27 cellular contexts compared by ENCODE assay signal in the genomic region with DNA sequence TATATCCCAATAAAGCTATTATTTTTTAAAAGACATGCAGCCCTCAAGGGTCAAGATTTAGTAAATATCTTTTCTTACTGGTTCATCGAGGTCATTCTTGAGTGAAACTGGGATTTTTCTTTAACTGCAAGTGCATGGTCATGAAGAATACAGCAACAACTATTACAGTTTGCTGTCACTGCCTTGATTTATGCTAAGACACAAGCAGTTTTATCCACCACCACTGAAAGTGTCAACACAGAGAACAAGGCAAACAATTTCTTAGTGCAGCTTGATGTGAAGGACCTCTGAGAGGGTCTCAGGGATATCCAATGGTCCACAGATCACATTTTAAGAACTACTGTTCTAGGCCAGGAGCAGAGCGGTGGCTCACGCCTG. TPM values are rescaled to one million over a fixed set of nuclear protein-coding genes. Genes with fewer than 3 reads are reported as not detected.
DNase-seq lines count a peak whose midpoint lies in the region; ATAC-seq and TF ChIP-seq lines count a peak whose summit lies in the region.
"Had no signal": no experiment of that assay in that cellular context is flagged by ENCODE, and none has a peak within 500 bp of the region (broad histone marks: within the 10 kb centered on the region; RNA-seq: fewer than 3 reads in every experiment).

No MANE protein-coding gene starts in this region.

- intact Hi-C loops in CD4-positive, alpha-beta T cell (cut with DNase I, micrococcal nuclease), result loop anchor here in 1 of 2 experiments (2.0 kb wide), 1 partner anchor 14 kb away; no protein-coding TSS in a partner anchor
- intact Hi-C loops in naive thymus-derived CD4-positive, alpha-beta T cell (cut with micrococcal nuclease), result no loop called here

- H3K27ac Mint-ChIP-seq in CD4-positive, alpha-beta T cell, result no peak overlapping the region
- H3K27ac Mint-ChIP-seq in CD8-positive, alpha-beta memory T cell, result peak overlapping the region in 1 of 8 donors; percentile 61
- no peak overlapping the region for H3K27ac Mint-ChIP-seq in T-cell
- peak overlapping the region in 1 of 9 donors; percentile 15 for H3K27ac Mint-ChIP-seq in naive thymus-derived CD4-positive, alpha-beta T cell
- H3K27ac Mint-ChIP-seq: brain, HFFc6, nephron had no signal

- H3K27me3 Mint-ChIP-seq in CD4-positive, alpha-beta T cell, result no peaks in the 10 kb centered on the region
- H3K27me3 Mint-ChIP-seq in CD8-positive, alpha-beta memory T cell, result no peaks in the 10 kb centered on the region
- no peaks in the 10 kb centered on the region for H3K27me3 Mint-ChIP-seq in T-cell
- no peaks in the 10 kb centered on the region for H3K27me3 Mint-ChIP-seq in naive thymus-derived CD4-positive, alpha-beta T cell
- H3K27me3 Mint-ChIP-seq: brain had no signal

- H3K4me3 ChIP-seq in CD8-positive, alpha-beta memory T cell (ENCODE audit: low read length), result no peak overlapping the region
- H3K4me3 ChIP-seq in naive thymus-derived CD4-positive, alpha-beta T cell (ENCODE audit: low read length), result no peak overlapping the region
- H3K4me3 ChIP-seq: BLaER1 treated with 17β-estradiol and CSF1 and Interleukin-3, amounts not matched to agents 10 nM and 100 nM; esophagus squamous epithelium; GM23248; heart right ventricle; upper lobe of right lung had no signal

- no peak for DNase-seq in CD4-positive, alpha-beta T cell
- DNase-seq in CD8-positive, alpha-beta memory T cell, result no peak
- DNase-seq in T-cell (no peak), COLO829 (ENCODE audit: low spot score) (no peak)
- no peak for DNase-seq in naive thymus-derived CD4-positive, alpha-beta T cell
- DNase-seq: activated CD4-positive, alpha-beta T cell treated with anti-CD3 and anti-CD28 coated beads for 48 hours; cerebellar nuclear complex; esophagus squamous epithelium; foreskin keratinocyte; GM23248; heart right ventricle; HFFc6; kidney; midbrain; NCI-H1092; NCI-H187; NCI-H2171; stimulated activated CD4-positive, alpha-beta T cell treated with anti-CD3 and anti-CD28 coated beads, Interleukin-4, amount 100 ng/mL, for 24 hours; substantia nigra; T-helper 9 cell; upper lobe of right lung had no signal

- CTCF ChIA-PET in CD4-positive, alpha-beta T cell (lab: Charles Lee), result no interaction called here
- CTCF ChIA-PET in CD8-positive, alpha-beta memory T cell (lab: Charles Lee), result interaction anchor here (1.2 kb wide), 1 partner anchor 38 kb away, joined by 3 read pairs; no protein-coding TSS in a partner anchor
- CTCF ChIA-PET in T-cell (lab: Charles Lee), result no interaction called here
- CTCF ChIA-PET in naive thymus-derived CD4-positive, alpha-beta T cell (lab: Charles Lee), result no interaction called here

- peaks cover 89% of the 10 kb centered on the region for H3K4me1 ChIP-seq in CD8-positive, alpha-beta memory T cell (ENCODE audit: insufficient read depth, low read length)
- peaks cover 51 to 82% of the 10 kb centered on the region in 2 donors for H3K4me1 ChIP-seq in naive thymus-derived CD4-positive, alpha-beta T cell (ENCODE audit: control insufficient read depth in 2 of 2, insufficient read depth in 2 of 2, low read length in 2 of 2)

- POLR2A ChIA-PET in CD4-positive, alpha-beta T cell (lab: Charles Lee), result no interaction called here
- POLR2A ChIA-PET in CD8-positive, alpha-beta memory T cell (lab: Charles Lee), result no interaction called here
- POLR2A ChIA-PET in T-cell (lab: Charles Lee), result no interaction called here
- POLR2A ChIA-PET in naive thymus-derived CD4-positive, alpha-beta T cell (lab: Charles Lee), result interaction anchor here (0.7 kb wide), 1 partner anchor 13 kb away, joined by 3 read pairs; no protein-coding TSS in a partner anchor

- H3K36me3 Mint-ChIP-seq in CD4-positive, alpha-beta T cell (ENCODE audit: low read depth), result peaks cover 83% of the 10 kb centered on the region
- H3K36me3 Mint-ChIP-seq in CD8-positive, alpha-beta memory T cell, result peaks cover 22 to 69% (median 34%) of the 10 kb centered on the region in 3 donors
- H3K36me3 Mint-ChIP-seq in T-cell, result peaks cover 52% of the 10 kb centered on the region
- peaks cover 16 to 56% (median 47%) of the 10 kb centered on the region in 5 donors for H3K36me3 Mint-ChIP-seq in naive thymus-derived CD4-positive, alpha-beta T cell

- TF ChIP-seq CTCF in CD4-positive, alpha-beta T cell (IDR thresholded peaks at IDR 0.05), result no peak

- H3K36me3 ChIP-seq in CD8-positive, alpha-beta memory T cell (ENCODE audit: insufficient read depth, low read length), result peaks cover 26% of the 10 kb centered on the region
- peaks cover 5 to 27% (median 10%) of the 10 kb centered on the region in 3 experiments for H3K36me3 ChIP-seq in naive thymus-derived CD4-positive, alpha-beta T cell (ENCODE audit: control insufficient read depth in 2 of 3, insufficient read depth in 3 of 3, low read length in 3 of 3)

- no peak overlapping the region for H3K27ac ChIP-seq in CD4-positive, alpha-beta T cell (ENCODE audit: low read depth, low read length)
- no peak overlapping the region for H3K27ac ChIP-seq in CD8-positive, alpha-beta memory T cell (ENCODE audit: low read depth, low read length)
- no peak overlapping the region for H3K27ac ChIP-seq in naive thymus-derived CD4-positive, alpha-beta T cell (ENCODE audit: low read depth, low read length)
- H3K27ac ChIP-seq: BLaER1 treated with 17β-estradiol and CSF1 and Interleukin-3, amounts not matched to agents 10 nM and 100 nM; esophagus squamous epithelium; foreskin keratinocyte; GM23248; heart right ventricle; upper lobe of right lung; VCaP had no signal

- no peaks in the 10 kb centered on the region for H3K9me3 Mint-ChIP-seq in CD4-positive, alpha-beta T cell
- no peaks in the 10 kb centered on the region for H3K9me3 Mint-ChIP-seq in CD8-positive, alpha-beta memory T cell
- no peaks in the 10 kb centered on the region for H3K9me3 Mint-ChIP-seq in T-cell
- H3K9me3 Mint-ChIP-seq in naive thymus-derived CD4-positive, alpha-beta T cell, result no peaks in the 10 kb centered on the region
- H3K9me3 Mint-ChIP-seq: HFFc6 had no signal

- ATAC-seq in CD4-positive, alpha-beta T cell (ENCODE audit: poor library complexity), result no peak
- ATAC-seq in T-cell (replicated peaks in 1 of 4) (no peak), HG03520 (IDR thresholded peaks at IDR 0.05; ENCODE audit: unreplicated experiment) (no peak), GM19351 (IDR thresholded peaks at IDR 0.05; ENCODE audit: unreplicated experiment) (no peak)
- no peak for ATAC-seq in naive thymus-derived CD4-positive, alpha-beta T cell
- ATAC-seq: foreskin keratinocyte, heart right ventricle, upper lobe of right lung had no signal

- peaks cover 99% of the 10 kb centered on the region for H3K4me1 Mint-ChIP-seq in CD4-positive, alpha-beta T cell (ENCODE audit: low read depth)
- peaks cover 92 to 99% (median 98%) of the 10 kb centered on the region in 3 donors for H3K4me1 Mint-ChIP-seq in CD8-positive, alpha-beta memory T cell
- peaks cover 91 to 96% (median 96%) of the 10 kb centered on the region in 3 donors for H3K4me1 Mint-ChIP-seq in T-cell
- peaks cover 69 to 100% (median 94%) of the 10 kb centered on the region in 7 donors for H3K4me1 Mint-ChIP-seq in naive thymus-derived CD4-positive, alpha-beta T cell

- H3K27me3 ChIP-seq in CD4-positive, alpha-beta T cell (ENCODE audit: control insufficient read depth, insufficient read depth, low read length), result no peaks in the 10 kb centered on the region
- no peaks in the 10 kb centered on the region for H3K27me3 ChIP-seq in CD8-positive, alpha-beta memory T cell (ENCODE audit: insufficient read depth, low read length, poor library complexity, severe bottlenecking)
- no peaks in the 10 kb centered on the region for H3K27me3 ChIP-seq in naive thymus-derived CD4-positive, alpha-beta T cell (ENCODE audit: control insufficient read depth in 2 of 2, insufficient read depth in 2 of 2, low read length in 2 of 2)
- H3K27me3 ChIP-seq: BLaER1 treated with 17β-estradiol and CSF1 and Interleukin-3, amounts not matched to agents 10 nM and 100 nM; esophagus squamous epithelium; foreskin keratinocyte; heart right ventricle; upper lobe of right lung had no signal

- peak overlapping the region; percentile 60 for H3K4me3 Mint-ChIP-seq in CD4-positive, alpha-beta T cell
- peak overlapping the region in 6 of 7 donors; percentile 14 to 76 (median 48) for H3K4me3 Mint-ChIP-seq in CD8-positive, alpha-beta memory T cell
- peak overlapping the region; percentile 28 to 53 (median 52) for H3K4me3 Mint-ChIP-seq in T-cell
- H3K4me3 Mint-ChIP-seq in naive thymus-derived CD4-positive, alpha-beta T cell, result peak overlapping the region in 9 of 10 donors; percentile 29 to 91 (median 69)
- H3K4me3 Mint-ChIP-seq: HFFc6, nephron had no signal

- H3K9me3 ChIP-seq in CD4-positive, alpha-beta T cell (ENCODE audit: control insufficient read depth, low read length), result no peaks in the 10 kb centered on the region
- no peaks in the 10 kb centered on the region for H3K9me3 ChIP-seq in CD8-positive, alpha-beta memory T cell (ENCODE audit: low read length)
- no peaks in the 10 kb centered on the region for H3K9me3 ChIP-seq in naive thymus-derived CD4-positive, alpha-beta T cell (ENCODE audit: control insufficient read depth in 2 of 3, low read length in 3 of 3)
- H3K9me3 ChIP-seq: esophagus squamous epithelium, heart right ventricle, upper lobe of right lung had no signal

RNA-seq across cellular contexts. Expression of gene SP3, which starts 12.1 kb away (rescaled TPM):
- total RNA-seq in CD4-positive, alpha-beta T cell, result 100 to 1,000 TPM; 159 to 166 TPM
- total RNA-seq in CD8-positive, alpha-beta memory T cell, result 10 to 100 TPM; 93.0 to 98.4 TPM
- 61.0 TPM for polyA plus RNA-seq in CD8-positive, alpha-beta memory T cell
- 100 to 1,000 TPM; 107 to 150 (median 123) TPM for total RNA-seq in T-cell
- 100 to 1,000 TPM; 108 to 158 (median 131) TPM for total RNA-seq in naive thymus-derived CD4-positive, alpha-beta T cell
- polyA plus RNA-seq in naive thymus-derived CD4-positive, alpha-beta T cell, result 100 to 1,000 TPM in 1 of 2 donors, 10 to 100 TPM in 1; 82.6 to 108 TPM
